In genomic region chr1:112579801-112580510, GRCh38 we compare ENCODE assay signal across 21 cellular contexts.
"Had no signal": no experiment of that assay in that cellular context is flagged by ENCODE, and none has a peak within 500 bp of the region (broad histone marks: within the 10 kb centered on the region; RNA-seq: fewer than 3 reads in every experiment).

No MANE protein-coding gene starts in this region.

- ATAC-seq: activated CD4-positive, CD25-positive, alpha-beta regulatory T cell treated with anti-CD3 and anti-CD28 coated beads, Interleukin-2, amount 50 U/mL, for 24 hours; activated T-cell treated with anti-CD3 and anti-CD28 coated beads, Interleukin-2, amount 50 U/mL, for 72 hours; heart right ventricle; left lung had no signal

- H3K27me3 ChIP-seq: ascending aorta, breast epithelium, esophagus squamous epithelium, heart right ventricle, left lung, tibial artery, uterus had no signal

- H3K36me3 ChIP-seq: breast epithelium, uterus had no signal

- H3K4me3 ChIP-seq: ascending aorta, breast epithelium, esophagus squamous epithelium, heart right ventricle, left lung, tibial artery, uterus had no signal

- DNase-seq: activated effector memory CD4-positive, alpha-beta T cell treated with anti-CD3 and anti-CD28 coated beads, Interleukin-2, amount 50 U/mL, for 16 hours; activated naive CD4-positive, alpha-beta T cell treated with anti-CD3 and anti-CD28 coated beads, Interleukin-2, amount 50 U/mL, for 16 hours; activated T-cell treated with anti-CD3 and anti-CD28 coated beads, Interleukin-2, amount 50 U/mL, for 72 hours; effector CD8-positive, alpha-beta T cell; esophagus squamous epithelium; heart right ventricle; left lung; midbrain; nephron progenitor cell; nucleus accumbens; retina; stimulated activated CD4-positive, alpha-beta T cell treated with anti-CD3 and anti-CD28 coated beads, Interleukin-12 subunit alpha, Interleukin-12 subunit beta, amount 100 ng/mL, for 4 hours; stimulated activated CD4-positive, alpha-beta T cell treated with anti-CD3 and anti-CD28 coated beads, Interleukin-1b, Interleukin-23, amount 100 ng/mL, for 48 hours; stimulated activated naive CD4-positive, alpha-beta T cell treated with Interleukin-2 at 50 U/mL for 16 hours; tibial artery; uterus had no signal

- H3K27me3 Mint-ChIP-seq: dendritic cell treated with granulocyte-macrophage colony-stimulating factor and Interleukin-4, amounts not matched to agents 40 ng/mL and 50 ng/mL, for 4 days had no signal

- H3K4me1 ChIP-seq: ascending aorta, breast epithelium, esophagus squamous epithelium, heart right ventricle, left lung, tibial artery, uterus had no signal

- H3K4me1 Mint-ChIP-seq: nephron progenitor cell had no signal

- H3K27ac Mint-ChIP-seq: activated T-cell treated with anti-CD3 and anti-CD28 coated beads, Interleukin-2, amount 50 U/mL, for 72 hours; dendritic cell treated with granulocyte-macrophage colony-stimulating factor and Interleukin-4, amounts not matched to agents 40 ng/mL and 50 ng/mL, for 4 days; nephron progenitor cell; T-helper 1 cell treated with Interleukin-12 subunit alpha and Interleukin-12 subunit beta and Interleukin-4 antibody, amounts not matched to agents 30 μg/mL and 1 μg/mL, for 36 hours had no signal

- H3K4me3 Mint-ChIP-seq: activated T-cell treated with anti-CD3 and anti-CD28 coated beads, Interleukin-2, amount 50 U/mL, for 72 hours; dendritic cell treated with granulocyte-macrophage colony-stimulating factor and Interleukin-4, amounts not matched to agents 40 ng/mL and 50 ng/mL, for 4 days; nephron progenitor cell; T-helper 1 cell treated with Interleukin-12 subunit alpha and Interleukin-12 subunit beta and Interleukin-4 antibody, amounts not matched to agents 30 μg/mL and 1 μg/mL, for 36 hours had no signal

- H3K9me3 ChIP-seq: ascending aorta, breast epithelium, esophagus squamous epithelium, heart right ventricle, left lung, tibial artery, uterus had no signal

- H3K9me3 Mint-ChIP-seq: activated T-cell treated with anti-CD3 and anti-CD28 coated beads, Interleukin-2, amount 50 U/mL, for 72 hours; dendritic cell treated with granulocyte-macrophage colony-stimulating factor and Interleukin-4, amounts not matched to agents 40 ng/mL and 50 ng/mL, for 4 days; nephron progenitor cell; T-helper 1 cell treated with Interleukin-12 subunit alpha and Interleukin-12 subunit beta and Interleukin-4 antibody, amounts not matched to agents 30 μg/mL and 1 μg/mL, for 36 hours had no signal

- H3K27ac ChIP-seq: ascending aorta, breast epithelium, esophagus squamous epithelium, heart right ventricle, left lung, tibial artery, uterus had no signal
